ENCODE assay signal across 1 cellular context in the genomic region with DNA sequence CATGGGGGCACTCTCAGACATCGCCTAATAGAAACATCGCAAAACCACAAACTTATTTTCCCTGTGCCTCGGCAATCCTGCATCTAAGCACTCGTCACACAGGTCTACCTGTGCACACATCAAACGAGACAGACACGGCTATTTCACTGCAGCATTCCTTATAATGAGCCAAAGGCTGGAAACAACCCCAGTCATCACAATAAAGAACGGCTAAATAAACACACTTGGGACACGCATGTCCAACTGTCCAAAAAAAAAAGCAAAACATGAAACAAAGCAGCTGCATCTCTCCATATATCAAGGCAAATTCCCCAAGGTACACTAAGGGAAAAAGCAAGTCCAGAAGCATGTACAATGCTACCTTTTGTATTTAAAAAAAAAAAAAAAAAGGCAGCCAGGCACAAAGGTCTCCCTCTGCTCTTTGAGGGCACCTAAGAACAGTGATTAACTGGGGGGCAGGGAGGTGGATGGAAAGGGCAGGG.
TF ChIP-seq lines count a peak whose summit lies in the region.

No MANE protein-coding gene starts in this region.

TF ChIP-seq in IMR-90, 13 proteins besides CTCF, POLR2A, EP300 and RAD21:
- TF ChIP-seq SMC3 (IDR thresholded peaks at IDR 0.05; ENCODE audit: low read depth, low read length), result no peak
- no peak for TF ChIP-seq BHLHE40 (IDR thresholded peaks at IDR 0.05; ENCODE audit: low read depth, low read length)
- TF ChIP-seq, protein P1, sequence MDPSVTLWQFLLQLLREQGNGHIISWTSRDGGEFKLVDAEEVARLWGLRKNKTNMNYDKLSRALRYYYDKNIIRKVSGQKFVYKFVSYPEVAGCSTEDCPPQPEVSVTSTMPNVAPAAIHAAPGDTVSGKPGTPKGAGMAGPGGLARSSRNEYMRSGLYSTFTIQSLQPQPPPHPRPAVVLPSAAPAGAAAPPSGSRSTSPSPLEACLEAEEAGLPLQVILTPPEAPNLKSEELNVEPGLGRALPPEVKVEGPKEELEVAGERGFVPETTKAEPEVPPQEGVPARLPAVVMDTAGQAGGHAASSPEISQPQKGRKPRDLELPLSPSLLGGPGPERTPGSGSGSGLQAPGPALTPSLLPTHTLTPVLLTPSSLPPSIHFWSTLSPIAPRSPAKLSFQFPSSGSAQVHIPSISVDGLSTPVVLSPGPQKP (IDR thresholded peaks at IDR 0.05; ENCODE audit: borderline replicate concordance, low read depth, low read length), result no peak
- TF ChIP-seq MAFK (IDR thresholded peaks at IDR 0.05; ENCODE audit: low read depth, low read length), result no peak
- TF ChIP-seq, protein P2, sequence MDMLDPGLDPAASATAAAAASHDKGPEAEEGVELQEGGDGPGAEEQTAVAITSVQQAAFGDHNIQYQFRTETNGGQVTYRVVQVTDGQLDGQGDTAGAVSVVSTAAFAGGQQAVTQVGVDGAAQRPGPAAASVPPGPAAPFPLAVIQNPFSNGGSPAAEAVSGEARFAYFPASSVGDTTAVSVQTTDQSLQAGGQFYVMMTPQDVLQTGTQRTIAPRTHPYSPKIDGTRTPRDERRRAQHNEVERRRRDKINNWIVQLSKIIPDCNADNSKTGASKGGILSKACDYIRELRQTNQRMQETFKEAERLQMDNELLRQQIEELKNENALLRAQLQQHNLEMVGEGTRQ (IDR thresholded peaks at IDR 0.05; ENCODE audit: low read depth, low read length), result no peak
- TF ChIP-seq CEBPB (IDR thresholded peaks at IDR 0.05; ENCODE audit: low read depth, low read length), result no peak
- TF ChIP-seq RFX5 (IDR thresholded peaks at IDR 0.05; ENCODE audit: low read depth, low read length), result no peak
- TF ChIP-seq FOS (IDR thresholded peaks at IDR 0.05; ENCODE audit: low read depth, low read length), result no peak
- no peak for TF ChIP-seq NFE2L2 (IDR thresholded peaks at IDR 0.05; ENCODE audit: low read depth, low read length)
- no peak for TF ChIP-seq MXI1 (IDR thresholded peaks at IDR 0.05; ENCODE audit: borderline replicate concordance, low read depth, low read length)
- no peak for TF ChIP-seq MAZ (IDR thresholded peaks at IDR 0.05; ENCODE audit: borderline replicate concordance, low read depth, low read length)
- TF ChIP-seq CHD1 (IDR thresholded peaks at IDR 0.05; ENCODE audit: low read depth, low read length), result no peak
- no peak for TF ChIP-seq RCOR1 (IDR thresholded peaks at IDR 0.05; ENCODE audit: insufficient replicate concordance, low read length)
